In the genomic region with DNA sequence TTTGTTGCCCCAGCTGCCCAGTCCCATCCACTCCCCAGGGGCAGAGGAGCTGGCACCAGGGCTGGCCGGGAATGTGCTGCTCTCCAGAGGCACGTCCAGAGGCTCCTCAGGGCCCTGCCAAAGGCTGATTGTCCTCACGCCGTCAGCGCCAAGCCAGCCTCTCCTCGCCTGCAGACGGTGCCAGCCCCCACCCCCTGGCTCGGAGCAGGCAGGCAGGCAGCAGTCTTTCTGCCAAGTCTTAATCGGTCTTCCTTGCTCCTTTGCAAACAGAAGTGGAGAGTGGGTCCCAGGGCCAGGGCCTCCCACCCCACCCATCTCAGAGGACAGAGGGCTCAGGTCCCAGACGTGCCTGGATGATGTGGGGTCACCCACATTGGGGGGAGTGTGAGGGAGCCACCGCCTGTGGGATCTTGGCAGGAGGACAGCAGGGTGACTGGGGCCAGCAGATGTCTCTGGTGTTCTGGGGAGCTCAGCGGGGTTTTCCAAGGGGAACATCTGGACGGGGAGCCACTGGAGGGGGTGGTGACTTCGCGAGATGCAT, we compare ENCODE assay signal across 17 cellular contexts. TPM values are rescaled to one million over a fixed set of nuclear protein-coding genes. Genes with fewer than 3 reads are reported as not detected.
DNase-seq lines count a peak whose midpoint lies in the region; ATAC-seq and TF ChIP-seq lines count a peak whose summit lies in the region.
"Had no signal": no experiment of that assay in that cellular context is flagged by ENCODE, and none has a peak within 500 bp of the region (broad histone marks: within the 10 kb centered on the region; RNA-seq: fewer than 3 reads in every experiment).

No MANE protein-coding gene starts in this region.

- intact Hi-C loops in lower lobe of right lung (cut with DNase I), result no loop called here
- intact Hi-C loops in activated CD8-positive, alpha-beta T cell treated with anti-CD3 and anti-CD28 coated beads for 36 hours (cut with micrococcal nuclease), result no loop called here

- H4K20me1 ChIP-seq in MM.1S (ENCODE audit: insufficient read depth, low read length), result no peaks in the 10 kb centered on the region

- peaks cover 22% of the 10 kb centered on the region for H3K4me1 ChIP-seq in lower lobe of right lung
- H3K4me1 ChIP-seq in MM.1S (ENCODE audit: low read length), result no peaks in the 10 kb centered on the region

- no peaks in the 10 kb centered on the region for H3K79me2 ChIP-seq in MM.1S (ENCODE audit: low read length)

- ATAC-seq in lower lobe of right lung (peak; percentile 44 to 49), HG02571 (IDR thresholded peaks at IDR 0.05; ENCODE audit: unreplicated experiment) (no peak)
- ATAC-seq in activated CD8-positive, alpha-beta T cell treated with anti-CD3 and anti-CD28 coated beads for 36 hours, result no peak
- ATAC-seq: left lobe of liver had no signal

- peaks cover 4% of the 10 kb centered on the region for H3K27me3 ChIP-seq in lower lobe of right lung (ENCODE audit: low read depth)
- H3K27me3 ChIP-seq in MM.1S (replicated peaks; ENCODE audit: insufficient read depth, low read length), result peaks cover 94% of the 10 kb centered on the region

- H3K4me1 Mint-ChIP-seq in brain, result peaks cover 45% of the 10 kb centered on the region
- H3K4me1 Mint-ChIP-seq in activated CD8-positive, alpha-beta T cell treated with anti-CD3 and anti-CD28 coated beads for 36 hours (ENCODE audit: low read depth), result peaks cover 4% of the 10 kb centered on the region

- H3K27ac Mint-ChIP-seq in brain, result peak overlapping the region in 4 of 5 experiments; percentile 89 to 91 (median 90)
- no peak overlapping the region for H3K27ac Mint-ChIP-seq in activated CD8-positive, alpha-beta T cell treated with anti-CD3 and anti-CD28 coated beads for 36 hours

- H3K36me3 ChIP-seq in lower lobe of right lung (peaks cover 6% of the 10 kb centered on the region), MM.1S (replicated peaks; ENCODE audit: insufficient read depth, low read length) (no peaks in the 10 kb centered on the region)

- no peaks in the 10 kb centered on the region for H3F3A ChIP-seq in MM.1S (ENCODE audit: insufficient read depth, low read length)

- no peaks in the 10 kb centered on the region for H3K27me3 Mint-ChIP-seq in brain
- peaks cover 9% of the 10 kb centered on the region for H3K27me3 Mint-ChIP-seq in activated CD8-positive, alpha-beta T cell treated with anti-CD3 and anti-CD28 coated beads for 36 hours

- H3K4me3 Mint-ChIP-seq in brain, result peak overlapping the region in 2 of 5 experiments; percentile 47 to 74
- no peak overlapping the region for H3K4me3 Mint-ChIP-seq in activated CD8-positive, alpha-beta T cell treated with anti-CD3 and anti-CD28 coated beads for 36 hours

- no peaks in the 10 kb centered on the region for H3K9me3 ChIP-seq in lower lobe of right lung
- no peaks in the 10 kb centered on the region for H3K9me3 ChIP-seq in MM.1S (replicated peaks; ENCODE audit: insufficient read depth, low read length)
- H3K9me3 ChIP-seq: esophagus muscularis mucosa had no signal

- peaks cover 0 to 4% (median 0%) of the 10 kb centered on the region in 5 experiments for H3K9me3 Mint-ChIP-seq in brain
- no peaks in the 10 kb centered on the region for H3K9me3 Mint-ChIP-seq in activated CD8-positive, alpha-beta T cell treated with anti-CD3 and anti-CD28 coated beads for 36 hours

- no peaks in the 10 kb centered on the region for H3K36me3 Mint-ChIP-seq in brain
- H3K36me3 Mint-ChIP-seq in activated CD8-positive, alpha-beta T cell treated with anti-CD3 and anti-CD28 coated beads for 36 hours (ENCODE audit: low read depth), result no peaks in the 10 kb centered on the region

- POLR2A ChIA-PET in activated CD8-positive, alpha-beta T cell treated with anti-CD3 and anti-CD28 coated beads for 36 hours (lab: Charles Lee), result interaction anchor here (0.7 kb wide), 1 partner anchor 39 kb away, joined by 3 read pairs; no protein-coding TSS in a partner anchor

- H3K4me2 ChIP-seq in MM.1S (ENCODE audit: low read depth, low read length), result no peak overlapping the region

- H3K27ac ChIP-seq in lower lobe of right lung (no peak overlapping the region), MM.1S (ENCODE audit: low read length) (no peak overlapping the region)
- H3K27ac ChIP-seq: esophagus muscularis mucosa had no signal

- DNase-seq in NCI-H2081 (lab: John Stamatoyannopoulos, UW) (peak; percentile 48 to 78), NCI-H2081 treated with DMSO at 0.1 percent for 48 hours (lab: John Stamatoyannopoulos, UW) (no peak), lower lobe of right lung (peak; percentile 69), ureter (ENCODE audit: low spot score) (peak; percentile 61), MM.1S (no peak)
- no peak for DNase-seq in activated CD8-positive, alpha-beta T cell treated with anti-CD3 and anti-CD28 coated beads for 36 hours
- DNase-seq: 8988T; activated CD4-positive, CD25-positive, alpha-beta regulatory T cell; activated effector memory CD4-positive, alpha-beta T cell treated with Interleukin-2 at 50 U/mL for 16 hours; central memory CD4-positive, alpha-beta T cell; DND-41; NCI-H187 treated with DMSO at 0.1 percent for 48 hours; retina had no signal

- TF ChIP-seq CTCF in brain (conservative IDR thresholded peaks at IDR 0.05), result no peak
- TF ChIP-seq CTCF in lower lobe of right lung (IDR thresholded peaks at IDR 0.05), result no peak
- no peak for TF ChIP-seq CTCF in MM.1S (IDR thresholded peaks at IDR 0.05; ENCODE audit: low read length)
- no peak for TF ChIP-seq CTCF in activated CD8-positive, alpha-beta T cell treated with anti-CD3 and anti-CD28 coated beads for 36 hours (IDR thresholded peaks at IDR 0.05)

- H3K4me3 ChIP-seq in lower lobe of right lung, result no peak overlapping the region
- no peak overlapping the region for H3K4me3 ChIP-seq in MM.1S (ENCODE audit: low read length)
- H3K4me3 ChIP-seq: esophagus muscularis mucosa had no signal

- no peak overlapping the region for H3K9ac ChIP-seq in MM.1S (ENCODE audit: low read length)

- CTCF ChIA-PET in activated CD8-positive, alpha-beta T cell treated with anti-CD3 and anti-CD28 coated beads for 36 hours (lab: Charles Lee), result no interaction called here

- H3K9me2 ChIP-seq in MM.1S (replicated peaks; ENCODE audit: insufficient read depth, low read length), result no peaks in the 10 kb centered on the region

- no peak overlapping the region for H2AFZ ChIP-seq in MM.1S (ENCODE audit: low read length)

RNA-seq across cellular contexts. Expression of a gene that starts 36.3 kb away (rescaled TPM):
- 89.4 TPM for polyA plus RNA-seq in brain (ENCODE audit: insufficient read depth, low read depth, low replicate concordance)
- total RNA-seq in lower lobe of right lung (not detected), ureter (not detected)
- not detected for total RNA-seq in activated CD8-positive, alpha-beta T cell treated with anti-CD3 and anti-CD28 coated beads for 36 hours
- total RNA-seq: esophagus muscularis mucosa had no signal

RNA-seq across cellular contexts. Expression of a gene that starts 38.4 kb away (rescaled TPM):
- polyA plus RNA-seq in brain (ENCODE audit: insufficient read depth, low read depth, low replicate concordance), result 24.2 TPM
- 10.1 TPM for total RNA-seq in lower lobe of right lung
- 8.8 TPM for total RNA-seq in ureter
- under 1 TPM; 0.11 to 0.25 TPM for total RNA-seq in activated CD8-positive, alpha-beta T cell treated with anti-CD3 and anti-CD28 coated beads for 36 hours

RNA-seq across cellular contexts. Expression of a gene that starts 48.1 kb away (rescaled TPM):
- 0.80 TPM for polyA plus RNA-seq in brain (ENCODE audit: insufficient read depth, low read depth, low replicate concordance)
- total RNA-seq in lower lobe of right lung (not detected), ureter (not detected)
- total RNA-seq in activated CD8-positive, alpha-beta T cell treated with anti-CD3 and anti-CD28 coated beads for 36 hours, result not detected
- total RNA-seq: esophagus muscularis mucosa, left lobe of liver had no signal

Comparison
In these comparisons a context has a peak if more than half of its experiments do, and no peak if none do; other contexts are left out.
1. DNase-seq: peak in NCI-H2081 (2 of 2), lower lobe of right lung (single experiment) and ureter (single experiment); none in NCI-H2081 treated with DMSO at 0.1 percent for 48 hours (single experiment), MM.1S (single experiment) and activated CD8-positive, alpha-beta T cell treated with anti-CD3 and anti-CD28 coated beads for 36 hours (single experiment).
2. ATAC-seq: peak in lower lobe of right lung (2 of 2); none in HG02571 (single experiment) and activated CD8-positive, alpha-beta T cell treated with anti-CD3 and anti-CD28 coated beads for 36 hours (single experiment).